In genomic region chr3:136326316-136326715, GRCh38 we compare ENCODE assay signal across 23 cellular contexts.
"Had no signal": no experiment of that assay in that cellular context is flagged by ENCODE, and none has a peak within 500 bp of the region (broad histone marks: within the 10 kb centered on the region; RNA-seq: fewer than 3 reads in every experiment).

No MANE protein-coding gene starts in this region.

- H3K27me3 Mint-ChIP-seq: stimulated activated memory B cell treated with anti-CD40 and anti-IgM and Interleukin-4, amounts not matched to agents 10 μg/mL and 1 μg/mL and 100 μg/mL, for 72 hours; stimulated activated naive B cell treated with anti-CD40 and anti-IgM and Interleukin-4, amounts not matched to agents 10 μg/mL and 1 μg/mL and 100 μg/mL, for 72 hours; stimulated activated naive CD8-positive, alpha-beta T cell treated with anti-CD3 and anti-CD28 coated beads, Interleukin-15, amount 100 ng/mL, for 72 hours; stimulated activated naive CD8-positive, alpha-beta T cell treated with anti-CD3 and anti-CD28 coated beads, Interleukin-15, Interleukin-2, amounts not matched to agents 100 ng/mL and 50 ng/mL, for 24 hours; type B pancreatic cell had no signal

- H3K4me1 Mint-ChIP-seq: stimulated activated effector memory CD8-positive, alpha-beta T cell treated with anti-CD3 and anti-CD28 coated beads, Interleukin-12 subunit alpha, Interleukin-12 subunit beta, amount 100 ng/mL, for 72 hours; stimulated activated memory B cell treated with anti-CD40 and anti-IgM and Interleukin-4, amounts not matched to agents 10 μg/mL and 1 μg/mL and 100 μg/mL, for 72 hours; stimulated activated naive CD8-positive, alpha-beta T cell treated with anti-CD3 and anti-CD28 coated beads, Interleukin-15, amount 100 ng/mL, for 72 hours had no signal

- H3K27ac Mint-ChIP-seq: stimulated activated effector memory CD8-positive, alpha-beta T cell treated with anti-CD3 and anti-CD28 coated beads, Interleukin-12 subunit alpha, Interleukin-12 subunit beta, amount 100 ng/mL, for 72 hours; stimulated activated memory B cell treated with anti-CD40 and anti-IgM and Interleukin-4, amounts not matched to agents 10 μg/mL and 1 μg/mL and 100 μg/mL, for 72 hours; stimulated activated naive B cell treated with anti-CD40 and anti-IgM and Interleukin-4, amounts not matched to agents 10 μg/mL and 1 μg/mL and 100 μg/mL, for 72 hours; stimulated activated naive CD8-positive, alpha-beta T cell treated with anti-CD3 and anti-CD28 coated beads, Interleukin-15, Interleukin-2, amounts not matched to agents 100 ng/mL and 50 ng/mL, for 24 hours; type B pancreatic cell had no signal

- ATAC-seq: stimulated activated effector memory CD8-positive, alpha-beta T cell treated with anti-CD3 and anti-CD28 coated beads, Interleukin-12 subunit alpha, Interleukin-12 subunit beta, amount 100 ng/mL, for 72 hours; stimulated activated memory B cell treated with anti-CD40 and anti-IgM and Interleukin-4, amounts not matched to agents 10 μg/mL and 1 μg/mL and 100 μg/mL, for 72 hours; stimulated activated naive B cell treated with anti-CD40 and anti-IgM and Interleukin-4, amounts not matched to agents 10 μg/mL and 1 μg/mL and 100 μg/mL, for 72 hours; stimulated activated naive CD8-positive, alpha-beta T cell treated with anti-CD3 and anti-CD28 coated beads, Interleukin-15, amount 100 ng/mL, for 72 hours; stimulated activated naive CD8-positive, alpha-beta T cell treated with anti-CD3 and anti-CD28 coated beads, Interleukin-15, Interleukin-2, amounts not matched to agents 100 U/mL and 50 U/mL, for 24 hours; upper lobe of right lung had no signal

- DNase-seq: stimulated activated CD4-positive, alpha-beta T cell treated with anti-CD3 and anti-CD28 coated beads, Interleukin-2, amount 100 ng/mL, for 24 hours; stimulated activated CD4-positive, alpha-beta T cell treated with anti-CD3 and anti-CD28 coated beads, Interleukin-2, amount 100 ng/mL, for 48 hours; stimulated activated CD4-positive, alpha-beta T cell treated with anti-CD3 and anti-CD28 coated beads, Interleukin-4, amount 100 ng/mL, for 1 hour; stimulated activated CD4-positive, alpha-beta T cell treated with anti-CD3 and anti-CD28 coated beads, Interleukin-4, amount 100 ng/mL, for 4 hours; stimulated activated CD8-positive, alpha-beta memory T cell treated with anti-CD3 and anti-CD28 coated beads, Interleukin-4, amount 100 ng/mL, for 48 hours; stimulated activated naive B cell treated with anti-CD40 and anti-IgM and Interleukin-4, amounts not matched to agents 10 μg/mL and 1 μg/mL and 100 μg/mL, for 72 hours; stimulated activated naive CD4-positive, alpha-beta T cell; stimulated activated naive CD4-positive, alpha-beta T cell treated with Interleukin-2 at 50 U/mL for 16 hours; stimulated activated naive CD8-positive, alpha-beta T cell treated with anti-CD3 and anti-CD28 coated beads, Interleukin-15, amount 100 ng/mL, for 72 hours; stimulated activated naive CD8-positive, alpha-beta T cell treated with anti-CD3 and anti-CD28 coated beads, Interleukin-15, Interleukin-2, amounts not matched to agents 100 U/mL and 50 U/mL, for 24 hours; stomach; substantia nigra; testis; thyroid gland; tibial artery; transverse colon; trophoblast cell; upper lobe of right lung; uterus had no signal

- H3K4me3 Mint-ChIP-seq: stimulated activated effector memory CD8-positive, alpha-beta T cell treated with anti-CD3 and anti-CD28 coated beads, Interleukin-12 subunit alpha, Interleukin-12 subunit beta, amount 100 ng/mL, for 72 hours; stimulated activated memory B cell treated with anti-CD40 and anti-IgM and Interleukin-4, amounts not matched to agents 10 μg/mL and 1 μg/mL and 100 μg/mL, for 72 hours; stimulated activated naive B cell treated with anti-CD40 and anti-IgM and Interleukin-4, amounts not matched to agents 10 μg/mL and 1 μg/mL and 100 μg/mL, for 72 hours; stimulated activated naive CD8-positive, alpha-beta T cell treated with anti-CD3 and anti-CD28 coated beads, Interleukin-15, amount 100 ng/mL, for 72 hours; stimulated activated naive CD8-positive, alpha-beta T cell treated with anti-CD3 and anti-CD28 coated beads, Interleukin-15, Interleukin-2, amounts not matched to agents 100 ng/mL and 50 ng/mL, for 24 hours; type B pancreatic cell had no signal
